ENCODE assay signal across 16 cellular contexts in genomic region chr5:114237766-114238165, GRCh38.
DNase-seq lines count a peak whose midpoint lies in the region; ATAC-seq, FAIRE-seq and TF ChIP-seq lines count a peak whose summit lies in the region.
"Had no signal": no experiment of that assay in that cellular context is flagged by ENCODE, and none has a peak within 500 bp of the region (broad histone marks: within the 10 kb centered on the region; RNA-seq: fewer than 3 reads in every experiment).

No MANE protein-coding gene starts in this region.

- DNase-seq in AG10803 (ENCODE audit: low read depth) (peak; percentile 21), RCC 7860 (ENCODE audit: low spot score) (peak; percentile 25), fibroblast of mammary gland (ENCODE audit: low read depth) (peak; percentile 68), hepatocyte (ENCODE audit: low spot score) (no peak), glutamatergic neuron (no peak)
- DNase-seq: NCI-H2029; ovary; stimulated activated CD4-positive, alpha-beta T cell treated with anti-CD3 and anti-CD28 coated beads, Interleukin-2, amount 100 ng/mL, for 48 hours; stimulated activated naive B cell treated with anti-CD40 and anti-IgM and Interleukin-4, amounts not matched to agents 10 μg/mL and 1 μg/mL and 100 μg/mL, for 72 hours; T-helper 17 cell had no signal

- H3K27me3 ChIP-seq in hepatocyte = no peaks in the 10 kb centered on the region
- H3K27me3 ChIP-seq: BLaER1 treated with 17β-estradiol and CSF1 and Interleukin-3, amounts not matched to agents 10 nM and 100 nM; ovary had no signal

- no peak for TF ChIP-seq CTCF in AG10803 (conservative IDR thresholded peaks at IDR 0.05; ENCODE audit: low read length)
- TF ChIP-seq CTCF in fibroblast of mammary gland (conservative IDR thresholded peaks at IDR 0.05; ENCODE audit: control insufficient read depth, insufficient read depth, low read depth, low read length) = no peak
- TF ChIP-seq CTCF in hepatocyte (IDR thresholded peaks at IDR 0.05; ENCODE audit: poor library complexity) = no peak
- no peak for TF ChIP-seq CTCF in glutamatergic neuron (IDR thresholded peaks at IDR 0.05; ENCODE audit: partially characterized antibody, unreplicated experiment)

- FAIRE-seq in RCC 7860 (lab: Jason Lieb, UNC) = no peak

- no peak overlapping the region for H3K27ac ChIP-seq in hepatocyte
- H3K27ac ChIP-seq: BLaER1 treated with 17β-estradiol and CSF1 and Interleukin-3, amounts not matched to agents 10 nM and 100 nM; ovary had no signal

- no peaks in the 10 kb centered on the region for H3K36me3 Mint-ChIP-seq in glutamatergic neuron (ENCODE audit: unreplicated experiment)
- H3K36me3 Mint-ChIP-seq: activated naive CD8-positive, alpha-beta T cell; memory B cell; stimulated activated naive B cell treated with anti-CD40 and anti-IgM and Interleukin-4, amounts not matched to agents 10 μg/mL and 1 μg/mL and 100 μg/mL, for 72 hours had no signal

- H3K4me1 Mint-ChIP-seq in glutamatergic neuron (ENCODE audit: low read depth, unreplicated experiment) = no peaks in the 10 kb centered on the region
- H3K4me1 Mint-ChIP-seq: memory B cell; stimulated activated naive B cell treated with anti-CD40 and anti-IgM and Interleukin-4, amounts not matched to agents 10 μg/mL and 1 μg/mL and 100 μg/mL, for 72 hours; T-helper 17 cell had no signal

- H3K4me3 Mint-ChIP-seq in glutamatergic neuron (ENCODE audit: unreplicated experiment) = no peak overlapping the region
- H3K4me3 Mint-ChIP-seq: activated naive CD8-positive, alpha-beta T cell; memory B cell; stimulated activated naive B cell treated with anti-CD40 and anti-IgM and Interleukin-4, amounts not matched to agents 10 μg/mL and 1 μg/mL and 100 μg/mL, for 72 hours; T-helper 17 cell had no signal

- H3K4me2 ChIP-seq in hepatocyte = no peak overlapping the region
- H3K4me2 ChIP-seq: BLaER1 treated with 17β-estradiol and CSF1 and Interleukin-3, amounts not matched to agents 10 nM and 100 nM had no signal

- no peak overlapping the region for H3K27ac Mint-ChIP-seq in glutamatergic neuron (ENCODE audit: unreplicated experiment)
- H3K27ac Mint-ChIP-seq: activated naive CD8-positive, alpha-beta T cell; memory B cell; stimulated activated naive B cell treated with anti-CD40 and anti-IgM and Interleukin-4, amounts not matched to agents 10 μg/mL and 1 μg/mL and 100 μg/mL, for 72 hours; T-helper 17 cell had no signal

- H4K20me1 ChIP-seq in hepatocyte (ENCODE audit: insufficient read depth, poor library complexity, severe bottlenecking) = no peaks in the 10 kb centered on the region
- H4K20me1 ChIP-seq: BLaER1 treated with 17β-estradiol and CSF1 and Interleukin-3, amounts not matched to agents 10 nM and 100 nM had no signal

- peak; percentile 58 for ATAC-seq in HG03060 (IDR thresholded peaks at IDR 0.05; ENCODE audit: low read depth, unreplicated experiment)
- ATAC-seq in GM21528 (IDR thresholded peaks at IDR 0.05; ENCODE audit: low FRiP score, unreplicated experiment) = no peak
- no peak for ATAC-seq in HG03571 (IDR thresholded peaks at IDR 0.05; ENCODE audit: unreplicated experiment)
- ATAC-seq: stimulated activated naive B cell treated with anti-CD40 and anti-IgM and Interleukin-4, amounts not matched to agents 10 μg/mL and 1 μg/mL and 100 μg/mL, for 72 hours; T-helper 17 cell had no signal

- no peaks in the 10 kb centered on the region for H3K9me3 Mint-ChIP-seq in glutamatergic neuron (ENCODE audit: unreplicated experiment)
- H3K9me3 Mint-ChIP-seq: memory B cell; stimulated activated naive B cell treated with anti-CD40 and anti-IgM and Interleukin-4, amounts not matched to agents 10 μg/mL and 1 μg/mL and 100 μg/mL, for 72 hours had no signal

- H3K36me3 ChIP-seq in hepatocyte (replicated peaks; ENCODE audit: insufficient read depth, low read depth) = no peaks in the 10 kb centered on the region
- H3K36me3 ChIP-seq: BLaER1 treated with 17β-estradiol and CSF1 and Interleukin-3, amounts not matched to agents 10 nM and 100 nM; ovary had no signal

- H3K9me3 ChIP-seq in hepatocyte (ENCODE audit: low read depth) = no peaks in the 10 kb centered on the region
- H3K9me3 ChIP-seq: BLaER1 treated with 17β-estradiol and CSF1 and Interleukin-3, amounts not matched to agents 10 nM and 100 nM; ovary had no signal

- WGBS in hepatocyte (ENCODE audit: low lambda C conversion rate, missing lambda C conversion rate) = 84% methylated on average over 5 of the region's 5 CpGs

- no peak overlapping the region for H3K4me3 ChIP-seq in AG10803 (ENCODE audit: low read length)
- no peak overlapping the region for H3K4me3 ChIP-seq in fibroblast of mammary gland (ENCODE audit: control insufficient read depth, low read depth, low read length)
- no peak overlapping the region for H3K4me3 ChIP-seq in hepatocyte
- H3K4me3 ChIP-seq: BLaER1 treated with 17β-estradiol and CSF1 and Interleukin-3, amounts not matched to agents 10 nM and 100 nM; ovary had no signal

- no peaks in the 10 kb centered on the region for H3K9me2 ChIP-seq in hepatocyte (replicated peaks; ENCODE audit: insufficient read depth)

- peaks cover 1% of the 10 kb centered on the region for H3K27me3 Mint-ChIP-seq in glutamatergic neuron (ENCODE audit: unreplicated experiment)
- H3K27me3 Mint-ChIP-seq: memory B cell; stimulated activated naive B cell treated with anti-CD40 and anti-IgM and Interleukin-4, amounts not matched to agents 10 μg/mL and 1 μg/mL and 100 μg/mL, for 72 hours; T-helper 17 cell had no signal

- no peaks in the 10 kb centered on the region for H3K4me1 ChIP-seq in hepatocyte (ENCODE audit: insufficient read depth)
- H3K4me1 ChIP-seq: BLaER1 treated with 17β-estradiol and CSF1 and Interleukin-3, amounts not matched to agents 10 nM and 100 nM had no signal

- no peaks in the 10 kb centered on the region for H3K79me2 ChIP-seq in hepatocyte

- no peak overlapping the region for H2AFZ ChIP-seq in hepatocyte

Comparison
In these comparisons a context has a peak if more than half of its experiments do, and no peak if none do; other contexts are left out.
1. DNase-seq: peak in AG10803 (single experiment), RCC 7860 (single experiment) and fibroblast of mammary gland (single experiment); none in hepatocyte (single experiment) and glutamatergic neuron (single experiment).